In the genomic region with DNA sequence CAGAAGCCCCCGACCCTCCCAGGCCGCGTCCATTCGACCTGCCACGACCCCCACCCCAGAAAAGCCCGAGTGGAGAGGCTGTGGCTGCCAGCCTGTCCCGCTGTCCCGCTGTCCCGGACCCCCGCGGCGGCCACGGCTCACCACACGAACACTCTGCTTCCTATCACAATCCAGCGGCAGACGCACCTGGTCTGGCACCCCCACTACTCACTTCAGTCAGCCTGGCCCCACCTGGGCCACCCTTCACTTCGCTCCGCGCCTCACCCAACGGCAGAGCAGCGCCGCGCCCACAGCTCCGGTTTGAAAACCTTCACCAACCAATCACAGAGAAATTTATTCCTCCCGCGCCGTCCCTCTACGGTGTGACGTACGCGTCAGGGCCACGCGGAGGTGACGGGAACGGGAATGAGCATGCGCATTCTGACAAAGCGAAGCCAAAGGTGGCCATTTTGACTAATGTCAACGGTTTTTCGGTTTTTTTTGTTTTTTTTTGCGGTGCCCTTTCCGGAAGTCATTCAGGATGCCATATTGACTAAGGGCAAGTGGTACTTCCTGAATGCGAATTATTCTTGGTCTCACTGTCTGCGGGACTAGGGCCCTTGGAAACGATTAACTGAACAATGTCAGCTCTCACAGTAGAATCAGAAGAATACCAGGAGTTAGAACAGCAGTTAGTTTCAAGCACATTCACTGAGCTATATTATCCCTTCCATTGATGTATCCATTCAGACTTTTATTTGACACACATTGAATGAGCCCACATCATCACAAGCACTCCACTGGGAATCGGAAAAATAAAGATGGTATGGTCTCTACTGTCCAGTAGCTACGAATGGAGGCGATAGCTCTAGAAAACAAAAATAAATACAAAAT, we compare ENCODE assay signal across 1 cellular context.
TF ChIP-seq lines count a peak whose summit lies in the region.

A gene with protein sequence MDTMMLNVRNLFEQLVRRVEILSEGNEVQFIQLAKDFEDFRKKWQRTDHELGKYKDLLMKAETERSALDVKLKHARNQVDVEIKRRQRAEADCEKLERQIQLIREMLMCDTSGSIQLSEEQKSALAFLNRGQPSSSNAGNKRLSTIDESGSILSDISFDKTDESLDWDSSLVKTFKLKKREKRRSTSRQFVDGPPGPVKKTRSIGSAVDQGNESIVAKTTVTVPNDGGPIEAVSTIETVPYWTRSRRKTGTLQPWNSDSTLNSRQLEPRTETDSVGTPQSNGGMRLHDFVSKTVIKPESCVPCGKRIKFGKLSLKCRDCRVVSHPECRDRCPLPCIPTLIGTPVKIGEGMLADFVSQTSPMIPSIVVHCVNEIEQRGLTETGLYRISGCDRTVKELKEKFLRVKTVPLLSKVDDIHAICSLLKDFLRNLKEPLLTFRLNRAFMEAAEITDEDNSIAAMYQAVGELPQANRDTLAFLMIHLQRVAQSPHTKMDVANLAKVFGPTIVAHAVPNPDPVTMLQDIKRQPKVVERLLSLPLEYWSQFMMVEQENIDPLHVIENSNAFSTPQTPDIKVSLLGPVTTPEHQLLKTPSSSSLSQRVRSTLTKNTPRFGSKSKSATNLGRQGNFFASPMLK (minus strand): TSS at position 308 of the 873 bp plus-strand sequence. CDS start 8,779 bp downstream, outside the sequence.

TF ChIP-seq in K562, 482 proteins besides CTCF, POLR2A, EP300 and RAD21 (continued from another document and continues in another):
- TF ChIP-seq GMEB1 (CRISPR knock-in tag; IDR thresholded peaks at IDR 0.05) (peak; percentile 95), CC2D1A (IDR thresholded peaks at IDR 0.05) (peak; percentile 98), CSDE1 (IDR thresholded peaks at IDR 0.05) (peak in 1 of 2 experiments; percentile 59; a peak in 2 of 4 replicates), LARP7 (IDR thresholded peaks at IDR 0.05) (peak; percentile 63; the same call in 1 of the 2 replicates), FOXA3 (CRISPR knock-in tag; conservative IDR thresholded peaks at IDR 0.05 in 1 of 2, IDR thresholded peaks at IDR 0.05 in 1 of 2) (peak in 1 of 2 experiments; percentile 79; a peak in 3 of 4 replicates), ELF1 (tag; IDR thresholded peaks at IDR 0.05) (peak; percentile 98), HDAC2 (IDR thresholded peaks at IDR 0.05) (peak; percentile 75), ZNF277 (CRISPR knock-in tag; IDR thresholded peaks at IDR 0.05; ENCODE audit: borderline replicate concordance) (no peak), BRD4 (IDR thresholded peaks at IDR 0.05) (0 out of 2 replicates have a peak, but pooled peaks have one; percentile 59), ZBTB26 (CRISPR knock-in tag; IDR thresholded peaks at IDR 0.05) (0 out of 2 replicates have a peak, but pooled peaks have one; percentile 11), ZNF696 (CRISPR knock-in tag; conservative IDR thresholded peaks at IDR 0.05) (no peak), TFAP4 (CRISPR knock-in tag; IDR thresholded peaks at IDR 0.05; ENCODE audit: borderline replicate concordance) (peak; percentile 85), ZNF280B (CRISPR knock-in tag; IDR thresholded peaks at IDR 0.05) (no peak), ZBTB8A (IDR thresholded peaks at IDR 0.05; ENCODE audit: partially characterized antibody) (no peak), COPS2 (conservative IDR thresholded peaks at IDR 0.05) (no peak), KHSRP (IDR thresholded peaks at IDR 0.05) (0 out of 2 replicates have a peak, but pooled peaks have one; percentile 28), ZNF589 (CRISPR knock-in tag; IDR thresholded peaks at IDR 0.05; ENCODE audit: low read depth) (peak; percentile 49; the same call in 1 of the 2 replicates), CHD1 (IDR thresholded peaks at IDR 0.05; ENCODE audit: low read length) (no peak), GTF2F1 (IDR thresholded peaks at IDR 0.05; ENCODE audit: low read depth, low read length) (0 out of 2 replicates have a peak, but pooled peaks have one; percentile 58), RBBP5 (IDR thresholded peaks at IDR 0.05; ENCODE audit: borderline replicate concordance, insufficient read depth, low read length, poor library complexity, severe bottlenecking) (peak; percentile 19), XRCC5 (IDR thresholded peaks at IDR 0.05; ENCODE audit: low read depth, low read length) (peak; percentile 74; the same call in 1 of the 2 replicates), ZNF316 (IDR thresholded peaks at IDR 0.05) (peak; percentile 23; the same call in 1 of the 2 replicates), ZNF184 (CRISPR knock-in tag; IDR thresholded peaks at IDR 0.05) (no peak), SMAD1 (IDR thresholded peaks at IDR 0.05; ENCODE audit: low read depth, low read length, partially characterized antibody) (peak; percentile 32), MTA1 (IDR thresholded peaks at IDR 0.05; ENCODE audit: borderline replicate concordance) (peak; percentile 87), ZNF395 (CRISPR knock-in tag; IDR thresholded peaks at IDR 0.05) (0 out of 2 replicates have a peak, but pooled peaks have one; percentile 40), SIX5 (IDR thresholded peaks at IDR 0.05; ENCODE audit: borderline replicate concordance in 1 of 2, insufficient read depth in 1 of 2, low read depth in 1 of 2, low read length in 2 of 2) (peak; percentile 73 to 75), C11orf30 (IDR thresholded peaks at IDR 0.05; ENCODE audit: low read depth) (peak; percentile 50), THAP12 (CRISPR knock-in tag; IDR thresholded peaks at IDR 0.05) (0 out of 2 replicates have a peak, but pooled peaks have one; percentile 27), SP1 (CRISPR knock-in tag; IDR thresholded peaks at IDR 0.05) (peak; percentile 83), HLTF (IDR thresholded peaks at IDR 0.05) (no peak), EGR1 (conservative IDR thresholded peaks at IDR 0.05) (peak; percentile 63; the same call in 1 of the 2 replicates), PHF8 (IDR thresholded peaks at IDR 0.05; ENCODE audit: borderline replicate concordance, low read length) (peak; percentile 80; the same call in 1 of the 2 replicates), CXXC5 (CRISPR knock-in tag; IDR thresholded peaks at IDR 0.05) (peak; percentile 95)
- TF ChIP-seq, protein P1, sequence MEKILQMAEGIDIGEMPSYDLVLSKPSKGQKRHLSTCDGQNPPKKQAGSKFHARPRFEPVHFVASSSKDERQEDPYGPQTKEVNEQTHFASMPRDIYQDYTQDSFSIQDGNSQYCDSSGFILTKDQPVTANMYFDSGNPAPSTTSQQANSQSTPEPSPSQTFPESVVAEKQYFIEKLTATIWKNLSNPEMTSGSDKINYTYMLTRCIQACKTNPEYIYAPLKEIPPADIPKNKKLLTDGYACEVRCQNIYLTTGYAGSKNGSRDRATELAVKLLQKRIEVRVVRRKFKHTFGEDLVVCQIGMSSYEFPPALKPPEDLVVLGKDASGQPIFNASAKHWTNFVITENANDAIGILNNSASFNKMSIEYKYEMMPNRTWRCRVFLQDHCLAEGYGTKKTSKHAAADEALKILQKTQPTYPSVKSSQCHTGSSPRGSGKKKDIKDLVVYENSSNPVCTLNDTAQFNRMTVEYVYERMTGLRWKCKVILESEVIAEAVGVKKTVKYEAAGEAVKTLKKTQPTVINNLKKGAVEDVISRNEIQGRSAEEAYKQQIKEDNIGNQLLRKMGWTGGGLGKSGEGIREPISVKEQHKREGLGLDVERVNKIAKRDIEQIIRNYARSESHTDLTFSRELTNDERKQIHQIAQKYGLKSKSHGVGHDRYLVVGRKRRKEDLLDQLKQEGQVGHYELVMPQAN (IDR thresholded peaks at IDR 0.05; ENCODE audit: borderline replicate concordance), result peak; percentile 92
- TF ChIP-seq, protein P2, sequence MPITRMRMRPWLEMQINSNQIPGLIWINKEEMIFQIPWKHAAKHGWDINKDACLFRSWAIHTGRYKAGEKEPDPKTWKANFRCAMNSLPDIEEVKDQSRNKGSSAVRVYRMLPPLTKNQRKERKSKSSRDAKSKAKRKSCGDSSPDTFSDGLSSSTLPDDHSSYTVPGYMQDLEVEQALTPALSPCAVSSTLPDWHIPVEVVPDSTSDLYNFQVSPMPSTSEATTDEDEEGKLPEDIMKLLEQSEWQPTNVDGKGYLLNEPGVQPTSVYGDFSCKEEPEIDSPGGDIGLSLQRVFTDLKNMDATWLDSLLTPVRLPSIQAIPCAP (CRISPR knock-in tag; IDR thresholded peaks at IDR 0.05; ENCODE audit: borderline replicate concordance), result no peak
